In the genomic region with DNA sequence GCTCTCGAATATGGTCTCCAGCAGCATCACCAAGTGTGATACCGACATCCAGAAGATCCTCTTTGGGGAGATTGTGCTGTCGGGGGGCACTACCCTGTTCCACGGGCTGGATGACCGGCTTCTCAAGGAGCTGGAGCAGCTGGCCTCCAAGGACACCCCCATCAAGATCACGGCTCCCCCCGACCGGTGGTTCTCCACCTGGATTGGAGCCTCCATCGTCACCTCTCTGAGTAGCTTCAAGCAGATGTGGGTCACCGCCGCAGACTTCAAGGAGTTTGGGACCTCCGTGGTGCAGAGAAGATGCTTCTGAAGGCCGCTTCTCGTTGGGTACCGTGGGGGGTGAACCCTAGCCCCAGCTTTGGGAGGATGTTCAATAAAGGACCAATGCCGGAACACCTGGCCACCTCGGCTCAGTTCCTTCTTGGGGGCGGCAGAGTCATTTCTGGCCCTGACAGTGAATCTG, we compare ENCODE assay signal across 21 cellular contexts. TPM values are rescaled to one million over a fixed set of nuclear protein-coding genes. Genes with fewer than 3 reads are reported as not detected.
"Had no signal": no experiment of that assay in that cellular context is flagged by ENCODE, and none has a peak within 500 bp of the region (broad histone marks: within the 10 kb centered on the region; RNA-seq: fewer than 3 reads in every experiment).

No MANE protein-coding gene starts in this region.

- H3K27me3 Mint-ChIP-seq: stimulated activated naive B cell treated with anti-CD40 and anti-IgM and Interleukin-4, amounts not matched to agents 10 μg/mL and 1 μg/mL and 100 μg/mL, for 72 hours had no signal

- H3K27me3 ChIP-seq: neural progenitor cell, right atrium auricular region had no signal

- H3K4me1 ChIP-seq: neural progenitor cell, right atrium auricular region, stomach had no signal

- H3K9me3 ChIP-seq: mucosa of descending colon, right atrium auricular region, stomach, thoracic aorta had no signal

- ATAC-seq: mucosa of descending colon; naive thymus-derived CD8-positive, alpha-beta T cell; stimulated activated naive B cell treated with anti-CD40 and anti-IgM and Interleukin-4, amounts not matched to agents 10 μg/mL and 1 μg/mL and 100 μg/mL, for 72 hours had no signal

- H3K36me3 Mint-ChIP-seq: naive thymus-derived CD8-positive, alpha-beta T cell; neural progenitor cell; stimulated activated naive B cell treated with anti-CD40 and anti-IgM and Interleukin-4, amounts not matched to agents 10 μg/mL and 1 μg/mL and 100 μg/mL, for 72 hours had no signal

- DNase-seq: central memory CD4-positive, alpha-beta T cell; cortex of kidney; effector CD8-positive, alpha-beta T cell; foreskin melanocyte; hypothalamus; kidney glomerular epithelial cell; occipital lobe; stimulated activated CD4-positive, alpha-beta T cell treated with anti-CD3 and anti-CD28 coated beads, Interleukin-2, amount 100 ng/mL, for 24 hours; stimulated activated CD4-positive, alpha-beta T cell treated with anti-CD3 and anti-CD28 coated beads, Interleukin-4, amount 100 ng/mL, for 4 hours; stimulated activated naive B cell treated with anti-CD40 and anti-IgM and Interleukin-4, amounts not matched to agents 10 μg/mL and 1 μg/mL and 100 μg/mL, for 72 hours; stomach; substantia nigra; trophoblast cell had no signal

- H3K4me1 Mint-ChIP-seq: stimulated activated naive B cell treated with anti-CD40 and anti-IgM and Interleukin-4, amounts not matched to agents 10 μg/mL and 1 μg/mL and 100 μg/mL, for 72 hours had no signal

- H3K27ac ChIP-seq: dorsolateral prefrontal cortex, neural progenitor cell, right atrium auricular region, stomach, thoracic aorta had no signal

- H3K4me3 ChIP-seq: dorsolateral prefrontal cortex, mucosa of descending colon, neural progenitor cell, right atrium auricular region, stomach, thoracic aorta had no signal

- H3K36me3 ChIP-seq: neural progenitor cell, right atrium auricular region, stomach, thoracic aorta had no signal

- H3K9me3 Mint-ChIP-seq: naive thymus-derived CD8-positive, alpha-beta T cell; stimulated activated naive B cell treated with anti-CD40 and anti-IgM and Interleukin-4, amounts not matched to agents 10 μg/mL and 1 μg/mL and 100 μg/mL, for 72 hours had no signal

- H3K4me3 Mint-ChIP-seq: naive thymus-derived CD8-positive, alpha-beta T cell; neural progenitor cell; stimulated activated naive B cell treated with anti-CD40 and anti-IgM and Interleukin-4, amounts not matched to agents 10 μg/mL and 1 μg/mL and 100 μg/mL, for 72 hours had no signal

- H3K27ac Mint-ChIP-seq: naive thymus-derived CD8-positive, alpha-beta T cell; neural progenitor cell; stimulated activated naive B cell treated with anti-CD40 and anti-IgM and Interleukin-4, amounts not matched to agents 10 μg/mL and 1 μg/mL and 100 μg/mL, for 72 hours had no signal

RNA-seq across cellular contexts. Expression of a gene that starts 1.3 kb away (rescaled TPM):
- total RNA-seq: lower leg skin; mucosa of descending colon; naive thymus-derived CD8-positive, alpha-beta T cell; occipital lobe; right atrium auricular region; stomach; thoracic aorta had no signal
- polyA plus RNA-seq: esophagus; naive thymus-derived CD8-positive, alpha-beta T cell; stomach had no signal

RNA-seq across cellular contexts. Expression of a gene that starts 46.5 kb away (rescaled TPM):
- total RNA-seq: naive thymus-derived CD8-positive, alpha-beta T cell had no signal
- polyA plus RNA-seq: naive thymus-derived CD8-positive, alpha-beta T cell had no signal
